17 cellular contexts compared by ENCODE assay signal in genomic region chr3:114323546-114324254, GRCh38. TPM values are rescaled to one million over a fixed set of nuclear protein-coding genes. Genes with fewer than 3 reads are reported as not detected.
DNase-seq lines count a peak whose midpoint lies in the region; ATAC-seq, FAIRE-seq and TF ChIP-seq lines count a peak whose summit lies in the region.
"Had no signal": no experiment of that assay in that cellular context is flagged by ENCODE, and none has a peak within 500 bp of the region (broad histone marks: within the 10 kb centered on the region; RNA-seq: fewer than 3 reads in every experiment).

No MANE protein-coding gene starts in this region.

- no peaks in the 10 kb centered on the region for H3K36me3 ChIP-seq in CD4-positive, alpha-beta memory T cell (ENCODE audit: insufficient read depth, low read length)

- intact Hi-C loops in CD4-positive, alpha-beta memory T cell (cut with micrococcal nuclease) = loop anchor here (1.0 kb wide), 2 partner anchors 9 to 14 kb away; no protein-coding TSS in a partner anchor

- H3K36me3 Mint-ChIP-seq in CD4-positive, alpha-beta memory T cell = peaks cover 6 to 15% of the 10 kb centered on the region in 2 donors
- peaks cover 35% of the 10 kb centered on the region for H3K36me3 Mint-ChIP-seq in brain

- TF ChIP-seq CTCF in brain (conservative IDR thresholded peaks at IDR 0.05) = no peak

- CTCF ChIA-PET in CD4-positive, alpha-beta memory T cell (lab: Charles Lee; ENCODE audit: partially characterized antibody) = interaction anchor here (0.5 to 2.4 kb wide), 12 partner anchors 12 to 741 kb away, joined by 3 to 14 read pairs (median 5); partner anchors contain the start of gene TIGIT

- peaks cover 26 to 77% (median 44%) of the 10 kb centered on the region in 4 donors for H3K4me1 Mint-ChIP-seq in CD4-positive, alpha-beta memory T cell
- peaks cover 8% of the 10 kb centered on the region for H3K4me1 Mint-ChIP-seq in brain

- peak; percentile 41 for ATAC-seq in GM19023 (IDR thresholded peaks at IDR 0.05; ENCODE audit: unreplicated experiment)
- ATAC-seq in HG03354 (IDR thresholded peaks at IDR 0.05; ENCODE audit: poor library complexity, severe bottlenecking, unreplicated experiment) = peak; percentile 78
- ATAC-seq in GM18858 (IDR thresholded peaks at IDR 0.05; ENCODE audit: unreplicated experiment) = no peak
- ATAC-seq: foreskin keratinocyte had no signal

- H3K27me3 Mint-ChIP-seq in CD4-positive, alpha-beta memory T cell = no peaks in the 10 kb centered on the region
- H3K27me3 Mint-ChIP-seq in brain = no peaks in the 10 kb centered on the region

- H3K27ac ChIP-seq in CD4-positive, alpha-beta memory T cell (ENCODE audit: low read depth, low read length) = no peak overlapping the region
- H3K27ac ChIP-seq: foreskin keratinocyte, PC-9, stomach had no signal

- FAIRE-seq in RCC 7860 (lab: Jason Lieb, UNC) = no peak

- peak overlapping the region in 6 of 7 donors; percentile 13 to 85 (median 62) for H3K27ac Mint-ChIP-seq in CD4-positive, alpha-beta memory T cell
- peak overlapping the region in 3 of 5 experiments; percentile 37 to 63 (median 61) for H3K27ac Mint-ChIP-seq in brain

- no peak overlapping the region for H3K4me3 ChIP-seq in CD4-positive, alpha-beta memory T cell (ENCODE audit: low read length in 2 of 2)
- H3K4me3 ChIP-seq: PC-9, stomach had no signal

- POLR2A ChIA-PET in CD4-positive, alpha-beta memory T cell (lab: Charles Lee; ENCODE audit: partially characterized antibody) = interaction anchor here (0.6 to 3.6 kb wide), 11 partner anchors 11 to 763 kb away, joined by 3 to 18 read pairs (median 5); no protein-coding TSS in a partner anchor

- H3K9me3 ChIP-seq in CD4-positive, alpha-beta memory T cell (ENCODE audit: control insufficient read depth in 1 of 2, low read length in 2 of 2) = no peaks in the 10 kb centered on the region
- H3K9me3 ChIP-seq: stomach had no signal

- peaks cover 87% of the 10 kb centered on the region for H3K4me1 ChIP-seq in CD4-positive, alpha-beta memory T cell (ENCODE audit: insufficient read depth, low read length)
- H3K4me1 ChIP-seq: foreskin keratinocyte, stomach had no signal

- no peaks in the 10 kb centered on the region for H3K27me3 ChIP-seq in CD4-positive, alpha-beta memory T cell (ENCODE audit: insufficient read depth, low read length)
- H3K27me3 ChIP-seq: foreskin keratinocyte, stomach had no signal

- H3K9me3 Mint-ChIP-seq in CD4-positive, alpha-beta memory T cell = no peaks in the 10 kb centered on the region
- no peaks in the 10 kb centered on the region for H3K9me3 Mint-ChIP-seq in brain

- peak overlapping the region in 3 of 8 donors; percentile 8 to 42 (median 28) for H3K4me3 Mint-ChIP-seq in CD4-positive, alpha-beta memory T cell
- no peak overlapping the region for H3K4me3 Mint-ChIP-seq in brain

- no peak for DNase-seq in CD4-positive, alpha-beta memory T cell
- DNase-seq in SIG-M5 (lab: John Stamatoyannopoulos, UW) (no peak), GM03348 (ENCODE audit: low spot score) (no peak), RCC 7860 (ENCODE audit: low spot score) (no peak)
- DNase-seq: effector CD8-positive, alpha-beta T cell; foreskin keratinocyte; GDM1; NCI-H1048; PC-9; retina; stimulated activated CD4-positive, alpha-beta T cell treated with anti-CD3 and anti-CD28 coated beads, Interleukin-2, amount 100 ng/mL, for 48 hours; stomach had no signal

RNA-seq across cellular contexts. Expression of gene TIGIT, which starts 29.9 kb away (rescaled TPM):
- total RNA-seq in CD4-positive, alpha-beta memory T cell = 10 to 100 TPM; 36.1 to 36.6 TPM
- polyA plus RNA-seq in CD4-positive, alpha-beta memory T cell = 10 to 100 TPM; 25.8 to 28.8 TPM
- polyA plus RNA-seq in brain (ENCODE audit: insufficient read depth, low read depth, low replicate concordance) = not detected
- total RNA-seq: foreskin keratinocyte, PC-9 had no signal
- polyA plus RNA-seq: BJ, foreskin keratinocyte had no signal

Comparison
In these comparisons a context has a peak if more than half of its experiments do, and no peak if none do; other contexts are left out.
1. RNA of gene TIGIT, which starts 29.9 kb away (polyA plus RNA-seq): 25.8 to 28.8 TPM in CD4-positive, alpha-beta memory T cell; not detected in brain (single experiment); every median in the first group is over 10 times any median in the second.